Comparison of ENCODE assay signal across 19 cellular contexts in the genomic region with DNA sequence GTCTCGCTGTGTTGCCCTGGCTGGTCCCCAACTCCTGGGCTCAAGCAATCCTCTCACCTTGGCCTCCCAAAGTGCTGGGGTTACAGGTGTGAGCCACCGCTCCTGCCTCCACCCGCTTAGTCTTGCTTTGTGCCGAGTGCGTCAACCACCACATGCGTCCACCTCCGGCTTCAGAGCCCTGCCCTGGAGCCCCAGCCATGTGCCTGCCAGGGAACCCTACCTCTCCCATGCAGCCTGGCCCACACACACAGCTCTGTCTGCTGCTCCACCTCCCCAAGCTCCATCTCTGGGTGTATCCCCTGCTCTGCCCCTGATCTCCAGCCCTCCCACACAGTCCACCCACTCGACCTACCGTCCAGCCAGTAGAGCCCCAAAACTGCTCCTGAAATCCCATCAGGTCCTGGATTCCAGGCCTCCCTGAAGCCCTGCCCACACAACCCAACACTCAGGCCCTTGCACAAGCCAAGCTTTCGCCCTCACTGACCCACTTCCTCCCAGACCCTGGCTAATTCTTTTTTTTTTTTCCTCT. TPM values are rescaled to one million over a fixed set of nuclear protein-coding genes. Genes with fewer than 3 reads are reported as not detected.
DNase-seq lines count a peak whose midpoint lies in the region; ATAC-seq and TF ChIP-seq lines count a peak whose summit lies in the region.
"Had no signal": no experiment of that assay in that cellular context is flagged by ENCODE, and none has a peak within 500 bp of the region (broad histone marks: within the 10 kb centered on the region; RNA-seq: fewer than 3 reads in every experiment).

No MANE protein-coding gene starts in this region.

- intact Hi-C loops in natural killer cell (cut with micrococcal nuclease) (loop anchor here (5.0 kb wide), 1 partner anchor 656 kb away; the partner anchor contains the start of genes BLVRB and SPTBN4), MCF 10A (cut with micrococcal nuclease) (no loop called here)

- DNase-seq in natural killer cell (no peak), MV-4-11 (lab: John Stamatoyannopoulos, UW) (peak; percentile 65), fibroblast of villous mesenchyme (ENCODE audit: low read depth) (peak; percentile 33), MCF 10A (ENCODE audit: unreplicated experiment) (no peak)
- DNase-seq in natural killer cell treated with Interleukin-12 subunit alpha and Interleukin-12 subunit beta and Interleukin-15 and Interleukin-18, amount 100 ng/mL, for 72 hours (ENCODE audit: low spot score): no peak
- DNase-seq in stimulated activated effector memory CD8-positive, alpha-beta T cell treated with anti-CD3 and anti-CD28 coated beads, Interleukin-12 subunit alpha, Interleukin-12 subunit beta, amount 100 ng/mL, for 72 hours (ENCODE audit: low spot score in 2 of 2): no peak
- DNase-seq: ACHN, DMS 273 treated with DMSO at 0.1 percent for 48 hours, KG1, MG63, NCI-H1417, NCI-H1930, NCI-H2171, NCI-H446 treated with DMSO at 0.1 percent for 48 hours, NCI-H774, SHP77 had no signal

- H3K4me3 Mint-ChIP-seq in natural killer cell: peak overlapping the region; percentile 28
- H3K4me3 Mint-ChIP-seq in natural killer cell treated with Interleukin-12 subunit alpha and Interleukin-12 subunit beta and Interleukin-15 and Interleukin-18, amount 100 ng/mL, for 72 hours: no peak overlapping the region
- no peak overlapping the region for H3K4me3 Mint-ChIP-seq in stimulated activated effector memory CD8-positive, alpha-beta T cell treated with anti-CD3 and anti-CD28 coated beads, Interleukin-12 subunit alpha, Interleukin-12 subunit beta, amount 100 ng/mL, for 72 hours
- H3K4me3 Mint-ChIP-seq in MCF 10A (ENCODE audit: unreplicated experiment): no peak overlapping the region

- ATAC-seq in natural killer cell (no peak), HG02885 (IDR thresholded peaks at IDR 0.05; ENCODE audit: poor library complexity, unreplicated experiment) (no peak), HG02840 (IDR thresholded peaks at IDR 0.05; ENCODE audit: low FRiP score, unreplicated experiment) (no peak)
- ATAC-seq in natural killer cell treated with Interleukin-12 subunit alpha and Interleukin-12 subunit beta and Interleukin-15 and Interleukin-18, amount 100 ng/mL, for 72 hours: no peak
- ATAC-seq in stimulated activated effector memory CD8-positive, alpha-beta T cell treated with anti-CD3 and anti-CD28 coated beads, Interleukin-12 subunit alpha, Interleukin-12 subunit beta, amount 100 ng/mL, for 72 hours: no peak

- BruUV-seq in MCF 10A (replicated peaks; lab: Mats Ljungman, UMichigan): no TSS peak

- H3K4me1 Mint-ChIP-seq in natural killer cell (peaks cover 45 to 70% of the 10 kb centered on the region in 2 donors), MCF 10A (ENCODE audit: insufficient read depth, unreplicated experiment) (peaks cover 12% of the 10 kb centered on the region)
- peaks cover 45 to 46% of the 10 kb centered on the region in 2 donors for H3K4me1 Mint-ChIP-seq in natural killer cell treated with Interleukin-12 subunit alpha and Interleukin-12 subunit beta and Interleukin-15 and Interleukin-18, amount 100 ng/mL, for 72 hours (ENCODE audit: low read depth in 2 of 2)
- H3K4me1 Mint-ChIP-seq in stimulated activated effector memory CD8-positive, alpha-beta T cell treated with anti-CD3 and anti-CD28 coated beads, Interleukin-12 subunit alpha, Interleukin-12 subunit beta, amount 100 ng/mL, for 72 hours: peaks cover 58% of the 10 kb centered on the region

- H3K36me3 Mint-ChIP-seq in natural killer cell (no peaks in the 10 kb centered on the region), MCF 10A (ENCODE audit: insufficient read depth, unreplicated experiment) (peaks cover 11% of the 10 kb centered on the region)
- no peaks in the 10 kb centered on the region for H3K36me3 Mint-ChIP-seq in natural killer cell treated with Interleukin-12 subunit alpha and Interleukin-12 subunit beta and Interleukin-15 and Interleukin-18, amount 100 ng/mL, for 72 hours
- H3K36me3 Mint-ChIP-seq in stimulated activated effector memory CD8-positive, alpha-beta T cell treated with anti-CD3 and anti-CD28 coated beads, Interleukin-12 subunit alpha, Interleukin-12 subunit beta, amount 100 ng/mL, for 72 hours: peaks cover 9% of the 10 kb centered on the region

- H3K9me3 Mint-ChIP-seq in natural killer cell: no peaks in the 10 kb centered on the region
- no peaks in the 10 kb centered on the region for H3K9me3 Mint-ChIP-seq in natural killer cell treated with Interleukin-12 subunit alpha and Interleukin-12 subunit beta and Interleukin-15 and Interleukin-18, amount 100 ng/mL, for 72 hours
- no peaks in the 10 kb centered on the region for H3K9me3 Mint-ChIP-seq in stimulated activated effector memory CD8-positive, alpha-beta T cell treated with anti-CD3 and anti-CD28 coated beads, Interleukin-12 subunit alpha, Interleukin-12 subunit beta, amount 100 ng/mL, for 72 hours
- no peaks in the 10 kb centered on the region for H3K9me3 Mint-ChIP-seq in MCF 10A (ENCODE audit: unreplicated experiment)

- H3K27ac Mint-ChIP-seq in natural killer cell (peak overlapping the region; percentile 67 to 96), MCF 10A (ENCODE audit: low read depth, unreplicated experiment) (no peak overlapping the region)
- H3K27ac Mint-ChIP-seq in natural killer cell treated with Interleukin-12 subunit alpha and Interleukin-12 subunit beta and Interleukin-15 and Interleukin-18, amount 100 ng/mL, for 72 hours: peak overlapping the region in 1 of 2 donors; percentile 25
- peak overlapping the region; percentile 64 for H3K27ac Mint-ChIP-seq in stimulated activated effector memory CD8-positive, alpha-beta T cell treated with anti-CD3 and anti-CD28 coated beads, Interleukin-12 subunit alpha, Interleukin-12 subunit beta, amount 100 ng/mL, for 72 hours

- CTCF ChIA-PET in MCF 10A (lab: Yijun Ruan, JAX): interaction anchor here (0.6 kb wide), 1 partner anchor 357 kb away, joined by 3 read pairs; no protein-coding TSS in a partner anchor

- TF ChIP-seq CTCF in natural killer cell (IDR thresholded peaks at IDR 0.05): no peak
- no peak for TF ChIP-seq CTCF in fibroblast of villous mesenchyme (IDR thresholded peaks at IDR 0.05; ENCODE audit: insufficient read depth, low read depth, low read length)
- TF ChIP-seq CTCF in MCF 10A (IDR thresholded peaks at IDR 0.05; ENCODE audit: unreplicated experiment): no peak

- H3K4me3 ChIP-seq in fibroblast of villous mesenchyme (ENCODE audit: low read depth, low read length): no peak overlapping the region
- H3K4me3 ChIP-seq: HAP-1, MG63 had no signal

- peaks cover 0 to 4% of the 10 kb centered on the region in 2 donors for H3K27me3 Mint-ChIP-seq in natural killer cell (ENCODE audit: low read depth in 2 of 2)
- H3K27me3 Mint-ChIP-seq in natural killer cell treated with Interleukin-12 subunit alpha and Interleukin-12 subunit beta and Interleukin-15 and Interleukin-18, amount 100 ng/mL, for 72 hours: no peaks in the 10 kb centered on the region
- H3K27me3 Mint-ChIP-seq in MCF 10A (ENCODE audit: insufficient read depth, unreplicated experiment): peaks cover 8% of the 10 kb centered on the region

- POLR2A ChIA-PET in MCF 10A (lab: Yijun Ruan, JAX): no interaction called here

RNA-seq across cellular contexts. Expression of gene CYP2F1, which starts 9.5 kb away (rescaled TPM):
- total RNA-seq in natural killer cell (1 to 10 TPM in 2 of 3 donors, under 1 TPM in 1; 0.93 to 4.7 (median 4.5) TPM), fibroblast of villous mesenchyme (not detected in 2 replicates), MCF 10A (2022) (not detected in 2 replicates)
- total RNA-seq in natural killer cell treated with Interleukin-12 subunit alpha and Interleukin-12 subunit beta and Interleukin-15 and Interleukin-18, amount 100 ng/mL, for 72 hours: not detected

RNA-seq across cellular contexts. Expression of gene CYP2A13, which starts 35.5 kb away (rescaled TPM):
- total RNA-seq in natural killer cell (not detected), fibroblast of villous mesenchyme (not detected in 2 replicates), MCF 10A (2022) (not detected in 2 replicates)
- not detected for total RNA-seq in natural killer cell treated with Interleukin-12 subunit alpha and Interleukin-12 subunit beta and Interleukin-15 and Interleukin-18, amount 100 ng/mL, for 72 hours

Comparison
In these comparisons a context has a peak if more than half of its experiments do, and no peak if none do; other contexts are left out.
1. DNase-seq: peak in MV-4-11 (single experiment) and fibroblast of villous mesenchyme (single experiment); none in natural killer cell (single experiment), natural killer cell treated with Interleukin-12 subunit alpha and Interleukin-12 subunit beta and Interleukin-15 and Interleukin-18, amount 100 ng/mL, for 72 hours (single experiment), stimulated activated effector memory CD8-positive, alpha-beta T cell treated with anti-CD3 and anti-CD28 coated beads, Interleukin-12 subunit alpha, Interleukin-12 subunit beta, amount 100 ng/mL, for 72 hours (0 of 2) and MCF 10A (single experiment).